In the genomic region with DNA sequence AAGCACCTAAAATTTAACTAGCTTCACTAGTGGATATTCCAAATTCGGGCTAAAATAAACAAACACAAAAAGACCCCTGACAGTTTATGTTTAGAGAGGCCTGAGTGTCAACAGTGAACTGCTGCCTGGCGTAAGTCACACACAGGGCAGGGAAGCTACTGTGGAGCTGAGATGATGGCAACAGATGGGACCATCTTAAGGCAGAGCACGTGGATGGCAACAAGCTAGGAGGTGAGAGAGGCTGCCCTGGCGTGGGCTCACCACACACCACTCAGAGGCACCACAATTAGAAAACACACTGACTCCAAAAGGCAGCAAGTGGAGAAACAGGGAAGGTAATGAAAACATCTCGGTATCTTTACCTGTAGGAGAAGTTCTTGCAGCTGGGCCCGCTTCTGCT, we compare ENCODE assay signal across 17 cellular contexts.
A peak's percentile ranks its signal among the peaks of the same experiment; 100 is the strongest.
DNase-seq lines count a peak whose midpoint lies in the region; ATAC-seq and TF ChIP-seq lines count a peak whose summit lies in the region.
"Had no signal": no experiment of that assay in that cellular context is flagged by ENCODE, and none has a peak within 500 bp of the region (broad histone marks: within the 10 kb centered on the region; RNA-seq: fewer than 3 reads in every experiment).

No MANE protein-coding gene starts in this region.

- DNase-seq in NCI-H82 (lab: John Stamatoyannopoulos, UW), result peak; percentile 24
- DNase-seq in NCI-H82 treated with DMSO at 0.1 percent for 48 hours (lab: John Stamatoyannopoulos, UW; ENCODE audit: unreplicated experiment), result no peak
- no peak for DNase-seq in RWPE1 (ENCODE audit: low spot score)
- no peak for DNase-seq in immature natural killer cell
- DNase-seq in trophoblast cell, result no peak
- no peak for DNase-seq in CD8-positive, alpha-beta T cell
- DNase-seq in Kasumi-1 (lab: John Stamatoyannopoulos, UW), result no peak
- DNase-seq: ACHN; Calu3; CD4-positive, CD25-positive, alpha-beta regulatory T cell; DMS153; DMS79 treated with DMSO at 0.1 percent for 48 hours; H7; IMR-90 had no signal

- H3K4me3 Mint-ChIP-seq in immature natural killer cell, result no peak overlapping the region
- no peak overlapping the region for H3K4me3 Mint-ChIP-seq in CD8-positive, alpha-beta T cell
- H3K4me3 Mint-ChIP-seq: CD4-positive, CD25-positive, alpha-beta regulatory T cell; GM23338 had no signal

- POLR2A ChIA-PET in RWPE1 (lab: Yijun Ruan, JAX; ENCODE audit: low non-redundant PET), result no interaction called here
- POLR2A ChIA-PET in CD8-positive, alpha-beta T cell (lab: Charles Lee), result no interaction called here

- H3K27ac Mint-ChIP-seq in immature natural killer cell, result peak overlapping the region in 4 of 6 donors; percentile 28 to 46 (median 38)
- no peak overlapping the region for H3K27ac Mint-ChIP-seq in CD8-positive, alpha-beta T cell
- H3K27ac Mint-ChIP-seq: CD4-positive, CD25-positive, alpha-beta regulatory T cell; GM23338 had no signal

- no peaks in the 10 kb centered on the region for H3K79me1 ChIP-seq in trophoblast cell (ENCODE audit: low read length)

- ATAC-seq in CD8-positive, alpha-beta T cell, result no peak
- no peak for ATAC-seq in GM18498 (IDR thresholded peaks at IDR 0.05; ENCODE audit: unreplicated experiment)
- ATAC-seq: GM23338 had no signal

- no peak overlapping the region for H4K8ac ChIP-seq in trophoblast cell (ENCODE audit: low read depth, low read length)

- no peak overlapping the region for H3K18ac ChIP-seq in trophoblast cell (ENCODE audit: low read length)

- no peak overlapping the region for H2AK5ac ChIP-seq in trophoblast cell (ENCODE audit: low read length)

- no CpG with 5 or more reads among the region's 6 CpGs for WGBS in trophoblast cell (ENCODE audit: extremely low coverage, insufficient coverage, insufficient read length)

- H2BK12ac ChIP-seq in trophoblast cell (ENCODE audit: low read length), result no peak overlapping the region

- peaks cover 4 to 20% (median 6%) of the 10 kb centered on the region in 3 donors for H3K36me3 Mint-ChIP-seq in immature natural killer cell
- peaks cover 39% of the 10 kb centered on the region for H3K36me3 Mint-ChIP-seq in CD8-positive, alpha-beta T cell

- CTCF ChIA-PET in RWPE1 (lab: Yijun Ruan, JAX), result interaction anchor here (0.7 kb wide), 1 partner anchor 202 kb away, joined by 3 read pairs; no protein-coding TSS in a partner anchor
- CTCF ChIA-PET in CD8-positive, alpha-beta T cell (lab: Charles Lee), result interaction anchor here (0.6 kb wide), 1 partner anchor 56 kb away, joined by 3 read pairs; no protein-coding TSS in a partner anchor

- H3K4me2 ChIP-seq in trophoblast cell (ENCODE audit: low read length), result no peak overlapping the region
- H3K4me2 ChIP-seq: BLaER1 treated with 17β-estradiol and CSF1 and Interleukin-3, amounts not matched to agents 10 nM and 100 nM; GM23338 had no signal

- H3K27me3 Mint-ChIP-seq in immature natural killer cell (ENCODE audit: low read depth in 3 of 3), result no peaks in the 10 kb centered on the region
- no peaks in the 10 kb centered on the region for H3K27me3 Mint-ChIP-seq in CD8-positive, alpha-beta T cell (ENCODE audit: low read depth)
- H3K27me3 Mint-ChIP-seq: CD4-positive, CD25-positive, alpha-beta regulatory T cell had no signal

- TF ChIP-seq CTCF in RWPE1 (conservative IDR thresholded peaks at IDR 0.05; ENCODE audit: low read depth), result no peak
- no peak for TF ChIP-seq CTCF in CD8-positive, alpha-beta T cell (IDR thresholded peaks at IDR 0.05)

- no peaks in the 10 kb centered on the region for H3K36me3 ChIP-seq in trophoblast cell (ENCODE audit: control insufficient read depth in 1 of 2, insufficient read depth in 2 of 2, low read length in 2 of 2)
- no peaks in the 10 kb centered on the region for H3K36me3 ChIP-seq in CD8-positive, alpha-beta T cell (ENCODE audit: insufficient read depth, low read length)

- H2BK120ac ChIP-seq in trophoblast cell (ENCODE audit: insufficient read depth, low read length, poor library complexity), result no peak overlapping the region

- peak overlapping the region; percentile 57 for H3K9ac ChIP-seq in trophoblast cell (ENCODE audit: low read length)
- H3K9ac ChIP-seq: BLaER1 treated with 17β-estradiol and CSF1 and Interleukin-3, amounts not matched to agents 10 nM and 100 nM had no signal

- H3K9me3 ChIP-seq in trophoblast cell (ENCODE audit: insufficient read depth, low read depth, low read length), result peaks cover 2% of the 10 kb centered on the region
- H3K9me3 ChIP-seq in CD8-positive, alpha-beta T cell (ENCODE audit: low read length), result no peaks in the 10 kb centered on the region
- H3K9me3 ChIP-seq: BLaER1 treated with 17β-estradiol and CSF1 and Interleukin-3, amounts not matched to agents 10 nM and 100 nM had no signal

- no peak overlapping the region for H3K23ac ChIP-seq in trophoblast cell (ENCODE audit: low read length)

- H3K14ac ChIP-seq in trophoblast cell (ENCODE audit: low read length), result no peak overlapping the region

- no peak overlapping the region for H4K12ac ChIP-seq in trophoblast cell (ENCODE audit: low read depth, low read length)

- H2AFZ ChIP-seq in trophoblast cell (ENCODE audit: insufficient read depth, low read length, poor library complexity), result no peak overlapping the region
- H2AFZ ChIP-seq: GM23338 had no signal

- H3K4me1 Mint-ChIP-seq in immature natural killer cell, result peaks cover 0 to 7% of the 10 kb centered on the region in 2 donors
- no peaks in the 10 kb centered on the region for H3K4me1 Mint-ChIP-seq in CD8-positive, alpha-beta T cell (ENCODE audit: low read depth)
- H3K4me1 Mint-ChIP-seq: GM23338 had no signal

- H3K27ac ChIP-seq in RWPE1 (peak overlapping the region; percentile 35), trophoblast cell (ENCODE audit: low read depth, low read length) (no peak overlapping the region)
- H3K27ac ChIP-seq in CD8-positive, alpha-beta T cell (ENCODE audit: low read depth, low read length), result no peak overlapping the region
- H3K27ac ChIP-seq: BLaER1 treated with 17β-estradiol and CSF1 and Interleukin-3, amounts not matched to agents 10 nM and 100 nM had no signal

- H3K4me3 ChIP-seq in trophoblast cell (ENCODE audit: low read depth, low read length), result no peak overlapping the region
- no peak overlapping the region for H3K4me3 ChIP-seq in CD8-positive, alpha-beta T cell (ENCODE audit: low read depth, low read length)
- H3K4me3 ChIP-seq: BLaER1 treated with 17β-estradiol and CSF1 and Interleukin-3, amounts not matched to agents 10 nM and 100 nM; GM23338 had no signal

- H3K4ac ChIP-seq in trophoblast cell (ENCODE audit: low read depth, low read length), result no peak overlapping the region

- H2BK5ac ChIP-seq in trophoblast cell (ENCODE audit: low read depth, low read length, poor library complexity), result no peak overlapping the region

- intact Hi-C loops in CD8-positive, alpha-beta T cell (cut with DNase I, micrococcal nuclease), result no loop called here

- no peaks in the 10 kb centered on the region for H3K4me1 ChIP-seq in trophoblast cell (ENCODE audit: control insufficient read depth in 1 of 2, insufficient read depth in 2 of 2, low read length in 2 of 2)
- no peaks in the 10 kb centered on the region for H3K4me1 ChIP-seq in CD8-positive, alpha-beta T cell (ENCODE audit: insufficient read depth, low read length)
- H3K4me1 ChIP-seq: BLaER1 treated with 17β-estradiol and CSF1 and Interleukin-3, amounts not matched to agents 10 nM and 100 nM had no signal

- H3K27me3 ChIP-seq in trophoblast cell (ENCODE audit: insufficient read depth, low read length), result no peaks in the 10 kb centered on the region
- no peaks in the 10 kb centered on the region for H3K27me3 ChIP-seq in CD8-positive, alpha-beta T cell (ENCODE audit: insufficient read depth, low read length)
- H3K27me3 ChIP-seq: BLaER1 treated with 17β-estradiol and CSF1 and Interleukin-3, amounts not matched to agents 10 nM and 100 nM had no signal

- no peaks in the 10 kb centered on the region for H3K79me2 ChIP-seq in trophoblast cell (ENCODE audit: control insufficient read depth, insufficient read depth, low read length, poor library complexity)

- no peaks in the 10 kb centered on the region for H3K9me3 Mint-ChIP-seq in immature natural killer cell
- H3K9me3 Mint-ChIP-seq in CD8-positive, alpha-beta T cell, result no peaks in the 10 kb centered on the region
- H3K9me3 Mint-ChIP-seq: CD4-positive, CD25-positive, alpha-beta regulatory T cell; GM23338 had no signal

- H4K91ac ChIP-seq in trophoblast cell (ENCODE audit: low read depth, low read length), result no peak overlapping the region
